In genomic region chr5:143355710-143356109, GRCh38 we compare ENCODE assay signal across 7 cellular contexts. TPM values are rescaled to one million over a fixed set of nuclear protein-coding genes. Genes with fewer than 3 reads are reported as not detected.
DNase-seq lines count a peak whose midpoint lies in the region; ATAC-seq, FAIRE-seq and TF ChIP-seq lines count a peak whose summit lies in the region.

No MANE protein-coding gene starts in this region.

- DNase-seq in GM12865 (ENCODE audit: low read depth), result peak; percentile 67
- peak; percentile 73 for DNase-seq in NCI-H1694 treated with DMSO at 0.1 percent for 48 hours (lab: John Stamatoyannopoulos, UW)
- DNase-seq in activated CD4-positive, alpha-beta T cell treated with anti-CD3 and anti-CD28 coated beads, Interleukin-2, amount 10 ng/mL, durations not matched to agents 7 days and 5 days, result peak; percentile 46
- DNase-seq in pancreas, result peak in 4 of 6 donors; percentile 44 to 71 (median 58)

- H3K27me3 Mint-ChIP-seq in activated CD4-positive, alpha-beta T cell treated with anti-CD3 and anti-CD28 coated beads, Interleukin-2, amount 10 ng/mL, durations not matched to agents 7 days and 5 days, result no peaks in the 10 kb centered on the region

- no peak overlapping the region for H3K27ac ChIP-seq in pancreas

- H3K4me1 Mint-ChIP-seq in activated CD4-positive, alpha-beta T cell treated with anti-CD3 and anti-CD28 coated beads, Interleukin-2, amount 10 ng/mL, durations not matched to agents 7 days and 5 days, result peaks cover 72% of the 10 kb centered on the region

- CTCF ChIA-PET in activated CD4-positive, alpha-beta T cell treated with anti-CD3 and anti-CD28 coated beads, Interleukin-2, amount 10 ng/mL, durations not matched to agents 7 days and 5 days (lab: Charles Lee), result no interaction called here

- no peaks in the 10 kb centered on the region for H3K9me3 Mint-ChIP-seq in activated CD4-positive, alpha-beta T cell treated with anti-CD3 and anti-CD28 coated beads, Interleukin-2, amount 10 ng/mL, durations not matched to agents 7 days and 5 days

- no peaks in the 10 kb centered on the region for H3K9me3 ChIP-seq in pancreas

- TF ChIP-seq CTCF in GM12865 (IDR thresholded peaks at IDR 0.05; ENCODE audit: insufficient read depth, low read depth, low read length, missing control alignments) (no peak), pancreas (IDR thresholded peaks at IDR 0.05) (no peak)

- no peaks in the 10 kb centered on the region for H3K27me3 ChIP-seq in pancreas

- H3K36me3 Mint-ChIP-seq in activated CD4-positive, alpha-beta T cell treated with anti-CD3 and anti-CD28 coated beads, Interleukin-2, amount 10 ng/mL, durations not matched to agents 7 days and 5 days (ENCODE audit: low read depth), result peaks cover 23% of the 10 kb centered on the region

- FAIRE-seq in pancreas (lab: Jason Lieb, UNC), result peak; percentile 37

- no peak overlapping the region for H3K4me3 Mint-ChIP-seq in activated CD4-positive, alpha-beta T cell treated with anti-CD3 and anti-CD28 coated beads, Interleukin-2, amount 10 ng/mL, durations not matched to agents 7 days and 5 days

- H3K4me3 ChIP-seq in GM12865 (ENCODE audit: low read depth, low read length) (no peak overlapping the region), pancreas (no peak overlapping the region)

- intact Hi-C loops in pancreas (cut with DNase I), result no loop called here

- H3K27ac Mint-ChIP-seq in activated CD4-positive, alpha-beta T cell treated with anti-CD3 and anti-CD28 coated beads, Interleukin-2, amount 10 ng/mL, durations not matched to agents 7 days and 5 days, result no peak overlapping the region

- H3K36me3 ChIP-seq in pancreas, result no peaks in the 10 kb centered on the region

- peaks cover 20 to 42% (median 39%) of the 10 kb centered on the region in 3 donors for H3K4me1 ChIP-seq in pancreas

- POLR2A ChIA-PET in activated CD4-positive, alpha-beta T cell treated with anti-CD3 and anti-CD28 coated beads, Interleukin-2, amount 10 ng/mL, durations not matched to agents 7 days and 5 days (lab: Charles Lee), result no interaction called here

- peak; percentile 87 for ATAC-seq in esophagus mucosa
- ATAC-seq in pancreas, result peak; percentile 85 to 92 (median 88)
- ATAC-seq in GM21447 (IDR thresholded peaks at IDR 0.05; ENCODE audit: unreplicated experiment), result no peak
- ATAC-seq in GM19395 (IDR thresholded peaks at IDR 0.05; ENCODE audit: unreplicated experiment), result no peak

RNA-seq across cellular contexts. Expression of gene NR3C1, which starts 47.8 kb away (rescaled TPM):
- total RNA-seq in activated CD4-positive, alpha-beta T cell treated with anti-CD3 and anti-CD28 coated beads, Interleukin-2, amount 10 ng/mL, durations not matched to agents 7 days and 5 days, result 10 to 100 TPM; 62.7 to 73.1 TPM
- total RNA-seq in esophagus mucosa (32.4 TPM), pancreas (10 to 100 TPM; 20.4 to 42.2 (median 28.0) TPM)
- polyA plus RNA-seq in pancreas, result 1 to 10 TPM; 6.5 to 9.5 TPM

Comparison
In these comparisons a context has a peak if more than half of its experiments do, and no peak if none do; other contexts are left out.
1. ATAC-seq: peak in esophagus mucosa (single experiment) and pancreas (4 of 4); none in GM21447 (single experiment) and GM19395 (single experiment).
2. Peak in every context shown above with its lines, with median percentiles within 50 percentile points of each other: DNase-seq.